In the genomic region with DNA sequence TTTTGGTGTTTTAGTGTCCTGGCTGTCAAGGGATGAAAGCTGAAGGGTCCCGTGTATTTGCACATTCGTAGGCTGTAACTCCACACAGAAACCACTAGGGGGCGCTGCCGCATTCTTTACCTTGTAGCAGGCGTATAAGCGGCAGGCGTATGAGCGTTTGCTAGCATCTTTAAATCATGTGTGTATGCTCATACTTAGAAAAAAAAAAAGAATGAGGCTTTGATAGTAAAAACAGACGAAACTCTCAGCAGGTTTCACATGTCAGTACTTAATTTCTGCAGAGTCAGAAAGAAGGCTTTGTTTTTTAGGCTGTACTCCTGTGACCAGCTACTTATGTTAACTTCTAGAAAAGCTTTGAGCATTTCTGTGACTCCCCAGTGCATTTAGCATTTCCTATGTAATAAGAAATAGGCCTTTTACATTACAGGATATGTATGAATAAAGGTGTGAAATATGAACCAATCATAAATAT, we compare ENCODE assay signal across 8 cellular contexts.
DNase-seq lines count a peak whose midpoint lies in the region; ATAC-seq and TF ChIP-seq lines count a peak whose summit lies in the region.

No MANE protein-coding gene starts in this region.

- DNase-seq in AG08396 (ENCODE audit: low spot score) (peak; percentile 59), NCI-H2107 treated with DMSO at 0.1 percent for 48 hours (lab: John Stamatoyannopoulos, UW; ENCODE audit: unreplicated experiment) (peak; percentile 90), WTC11 (ENCODE audit: low spot score) (peak; percentile 80), cardiac fibroblast (ENCODE audit: low read depth in 2 of 2) (peak; percentile 92), kidney epithelial cell (ENCODE audit: low read depth) (peak; percentile 28)
- peak; percentile 68 for DNase-seq in stimulated activated CD4-positive, alpha-beta T cell treated with anti-CD3 and anti-CD28 coated beads, Interleukin-1b, Interleukin-23, amount 100 ng/mL, for 48 hours

- H3K36me3 Mint-ChIP-seq in WTC11, result no peaks in the 10 kb centered on the region

- H3K4me3 Mint-ChIP-seq in WTC11, result no peak overlapping the region

- H3K9me3 Mint-ChIP-seq in WTC11, result no peaks in the 10 kb centered on the region

- H3K4me1 Mint-ChIP-seq in WTC11, result no peaks in the 10 kb centered on the region

- no peaks in the 10 kb centered on the region for H3K36me3 ChIP-seq in kidney epithelial cell (ENCODE audit: control insufficient read depth, insufficient read depth, low read length)

- H3K4me3 ChIP-seq in cardiac fibroblast (replicated peaks in 1 of 2; ENCODE audit: low read depth in 2 of 2, low read length in 2 of 2) (no peak overlapping the region), kidney epithelial cell (ENCODE audit: low read depth, low read length) (no peak overlapping the region)

- ATAC-seq in GM18867 (IDR thresholded peaks at IDR 0.05; ENCODE audit: unreplicated experiment) (peak; percentile 97), HG03066 (IDR thresholded peaks at IDR 0.05; ENCODE audit: low read depth, unreplicated experiment) (peak; percentile 82), WTC11 (peak; percentile 87)

- no peaks in the 10 kb centered on the region for H3K27me3 ChIP-seq in kidney epithelial cell (ENCODE audit: control insufficient read depth, insufficient read depth, low read length)

- TF ChIP-seq CTCF in WTC11 (IDR thresholded peaks at IDR 0.05) (peak; percentile 91), cardiac fibroblast (IDR thresholded peaks at IDR 0.05; ENCODE audit: low read depth, low read length) (peak; percentile 85), kidney epithelial cell (IDR thresholded peaks at IDR 0.05; ENCODE audit: insufficient read depth, low read length, poor library complexity, severe bottlenecking) (peak; percentile 81)

- H3K27ac Mint-ChIP-seq in WTC11, result no peak overlapping the region

- H3K27me3 Mint-ChIP-seq in WTC11 (ENCODE audit: low read depth), result no peaks in the 10 kb centered on the region

- POLR2A ChIA-PET in WTC11 (lab: Charles Lee), result interaction anchor here (0.7 kb wide), 1 partner anchor 92 kb away, joined by 3 read pairs; no protein-coding TSS in a partner anchor

- CTCF ChIA-PET in WTC11 (lab: Charles Lee), result interaction anchor here (0.6 to 4.1 kb wide), 34 partner anchors 9 to 773 kb away, joined by 3 to 36 read pairs (median 4); no protein-coding TSS in a partner anchor

TF ChIP-seq in WTC11, 78 proteins besides CTCF, POLR2A, EP300 and RAD21:
- TF ChIP-seq NFYB (CRISPR knock-in tag; conservative IDR thresholded peaks at IDR 0.05; ENCODE audit: low read depth) (no peak), JAZF1 (CRISPR knock-in tag; IDR thresholded peaks at IDR 0.05) (no peak), ETV6 (CRISPR knock-in tag; IDR thresholded peaks at IDR 0.05) (no peak), FOXK1 (CRISPR knock-in tag; IDR thresholded peaks at IDR 0.05) (no peak), ZNF121 (CRISPR knock-in tag; IDR thresholded peaks at IDR 0.05) (no peak), GRHL2 (CRISPR knock-in tag; IDR thresholded peaks at IDR 0.05; ENCODE audit: insufficient replicate concordance, severe bottlenecking) (no peak)
- TF ChIP-seq, protein P1, sequence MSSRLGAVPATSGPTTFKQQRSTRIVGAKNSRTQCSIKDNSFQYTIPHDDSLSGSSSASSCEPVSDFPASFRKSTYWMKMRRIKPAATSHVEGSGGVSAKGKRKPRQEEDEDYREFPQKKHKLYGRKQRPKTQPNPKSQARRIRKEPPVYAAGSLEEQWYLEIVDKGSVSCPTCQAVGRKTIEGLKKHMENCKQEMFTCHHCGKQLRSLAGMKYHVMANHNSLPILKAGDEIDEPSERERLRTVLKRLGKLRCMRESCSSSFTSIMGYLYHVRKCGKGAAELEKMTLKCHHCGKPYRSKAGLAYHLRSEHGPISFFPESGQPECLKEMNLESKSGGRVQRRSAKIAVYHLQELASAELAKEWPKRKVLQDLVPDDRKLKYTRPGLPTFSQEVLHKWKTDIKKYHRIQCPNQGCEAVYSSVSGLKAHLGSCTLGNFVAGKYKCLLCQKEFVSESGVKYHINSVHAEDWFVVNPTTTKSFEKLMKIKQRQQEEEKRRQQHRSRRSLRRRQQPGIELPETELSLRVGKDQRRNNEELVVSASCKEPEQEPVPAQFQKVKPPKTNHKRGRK (CRISPR knock-in tag; IDR thresholded peaks at IDR 0.05; ENCODE audit: borderline replicate concordance), result no peak
- TF ChIP-seq, protein P2, sequence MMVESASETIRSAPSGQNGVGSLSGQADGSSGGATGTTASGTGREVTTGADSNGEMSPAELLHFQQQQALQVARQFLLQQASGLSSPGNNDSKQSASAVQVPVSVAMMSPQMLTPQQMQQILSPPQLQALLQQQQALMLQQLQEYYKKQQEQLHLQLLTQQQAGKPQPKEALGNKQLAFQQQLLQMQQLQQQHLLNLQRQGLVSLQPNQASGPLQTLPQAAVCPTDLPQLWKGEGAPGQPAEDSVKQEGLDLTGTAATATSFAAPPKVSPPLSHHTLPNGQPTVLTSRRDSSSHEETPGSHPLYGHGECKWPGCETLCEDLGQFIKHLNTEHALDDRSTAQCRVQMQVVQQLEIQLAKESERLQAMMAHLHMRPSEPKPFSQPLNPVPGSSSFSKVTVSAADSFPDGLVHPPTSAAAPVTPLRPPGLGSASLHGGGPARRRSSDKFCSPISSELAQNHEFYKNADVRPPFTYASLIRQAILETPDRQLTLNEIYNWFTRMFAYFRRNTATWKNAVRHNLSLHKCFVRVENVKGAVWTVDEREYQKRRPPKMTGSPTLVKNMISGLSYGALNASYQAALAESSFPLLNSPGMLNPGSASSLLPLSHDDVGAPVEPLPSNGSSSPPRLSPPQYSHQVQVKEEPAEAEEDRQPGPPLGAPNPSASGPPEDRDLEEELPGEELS (CRISPR knock-in tag; IDR thresholded peaks at IDR 0.05), result no peak
- TF ChIP-seq, protein P3, sequence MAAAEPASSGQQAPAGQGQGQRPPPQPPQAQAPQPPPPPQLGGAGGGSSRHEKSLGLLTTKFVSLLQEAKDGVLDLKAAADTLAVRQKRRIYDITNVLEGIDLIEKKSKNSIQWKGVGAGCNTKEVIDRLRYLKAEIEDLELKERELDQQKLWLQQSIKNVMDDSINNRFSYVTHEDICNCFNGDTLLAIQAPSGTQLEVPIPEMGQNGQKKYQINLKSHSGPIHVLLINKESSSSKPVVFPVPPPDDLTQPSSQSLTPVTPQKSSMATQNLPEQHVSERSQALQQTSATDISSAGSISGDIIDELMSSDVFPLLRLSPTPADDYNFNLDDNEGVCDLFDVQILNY (CRISPR knock-in tag; IDR thresholded peaks at IDR 0.05), result no peak
TF ChIP-seq in WTC11: peak in this region for 0.

Comparison
In these comparisons a context has a peak if more than half of its experiments do, and no peak if none do; other contexts are left out.
1. DNase-seq: peak in every context shown above with its lines; median percentile 92 in cardiac fibroblast; 90 in NCI-H2107 treated with DMSO at 0.1 percent for 48 hours; 80 in WTC11; 68 in stimulated activated CD4-positive, alpha-beta T cell treated with anti-CD3 and anti-CD28 coated beads, Interleukin-1b, Interleukin-23, amount 100 ng/mL, for 48 hours; 59 in AG08396; 28 in kidney epithelial cell.